In the genomic region with DNA sequence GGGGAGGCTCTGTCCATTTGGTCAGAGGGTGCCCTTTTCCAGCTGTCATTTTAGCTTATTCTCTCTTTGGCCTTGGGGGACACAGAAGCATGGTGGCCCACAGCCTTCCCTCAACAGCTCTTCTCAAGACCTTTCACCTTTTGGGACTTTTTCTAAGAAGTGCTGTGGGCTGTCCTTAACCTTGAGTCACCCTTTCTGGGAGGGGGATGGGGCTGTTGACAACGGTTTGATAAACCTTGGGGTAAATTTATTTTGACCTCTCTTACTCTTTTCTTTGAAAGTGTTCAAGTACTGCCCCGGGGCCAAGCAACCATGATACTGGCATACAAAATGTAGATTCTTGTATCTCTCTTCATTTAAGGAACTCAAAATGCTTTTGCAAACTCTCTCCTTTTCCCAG, we compare ENCODE assay signal across 14 cellular contexts. TPM values are rescaled to one million over a fixed set of nuclear protein-coding genes. Genes with fewer than 3 reads are reported as not detected.
DNase-seq lines count a peak whose midpoint lies in the region; ATAC-seq and TF ChIP-seq lines count a peak whose summit lies in the region.
"Had no signal": no experiment of that assay in that cellular context is flagged by ENCODE, and none has a peak within 500 bp of the region (broad histone marks: within the 10 kb centered on the region; RNA-seq: fewer than 3 reads in every experiment).

No MANE protein-coding gene starts in this region.

- no peak for TF ChIP-seq CTCF in heart right ventricle (IDR thresholded peaks at IDR 0.05)
- no peak for TF ChIP-seq CTCF in esophagus muscularis mucosa (IDR thresholded peaks at IDR 0.05)

- H3K9me3 ChIP-seq in heart right ventricle (no peaks in the 10 kb centered on the region), esophagus muscularis mucosa (no peaks in the 10 kb centered on the region)
- H3K9me3 ChIP-seq: lower lobe of right lung, right lobe of liver, tibial nerve had no signal

- no peak for TF ChIP-seq EP300 in esophagus muscularis mucosa (IDR thresholded peaks at IDR 0.05)

- WGBS in heart right ventricle, 2 donors = 40 to 42% methylated on average over 2 of the region's 2 CpGs
- WGBS in esophagus muscularis mucosa = 60% methylated on average over 2 of the region's 2 CpGs

- ATAC-seq in heart right ventricle = no peak
- no peak for ATAC-seq in left ventricle myocardium superior
- ATAC-seq in HG03571 (IDR thresholded peaks at IDR 0.05; ENCODE audit: unreplicated experiment) = no peak

- H3K4me1 ChIP-seq in heart right ventricle (peaks cover 22 to 87% (median 64%) of the 10 kb centered on the region in 9 donors), esophagus muscularis mucosa (peaks cover 59 to 84% (median 79%) of the 10 kb centered on the region in 4 donors)
- H3K4me1 ChIP-seq: right lobe of liver had no signal

- TF ChIP-seq POLR2A in esophagus muscularis mucosa (IDR thresholded peaks at IDR 0.05; ENCODE audit: low read depth) = no peak

- H3K36me3 ChIP-seq in heart right ventricle (peaks cover 0 to 45% (median 13%) of the 10 kb centered on the region in 9 donors), esophagus muscularis mucosa (peaks cover 16 to 47% (median 26%) of the 10 kb centered on the region in 4 donors)
- H3K36me3 ChIP-seq: right lobe of liver had no signal

- intact Hi-C loops in heart right ventricle (cut with DNase I) = loop anchor here (2.0 to 10.0 kb wide), 10 partner anchors 483 to 1076 kb away; no protein-coding TSS in a partner anchor
- intact Hi-C loops in left ventricle myocardium superior (cut with micrococcal nuclease) = loop anchor here (5.0 kb wide), 1 partner anchor 1031 kb away; no protein-coding TSS in a partner anchor
- intact Hi-C loops in esophagus muscularis mucosa (cut with DNase I) = loop anchor here (5.0 to 10.0 kb wide), 2 partner anchors 653 to 831 kb away; no protein-coding TSS in a partner anchor
- intact Hi-C loops in posterior vena cava (cut with DNase I) = loop anchor here in 1 of 2 donors (5.0 kb wide), 1 partner anchor 1031 kb away; no protein-coding TSS in a partner anchor

- H3K27me3 ChIP-seq in heart right ventricle = peaks cover 0 to 7% (median 0%) of the 10 kb centered on the region in 7 donors
- H3K27me3 ChIP-seq in esophagus muscularis mucosa = no peaks in the 10 kb centered on the region
- H3K27me3 ChIP-seq: foreskin keratinocyte, right lobe of liver, tibial nerve had no signal

- peak overlapping the region in 9 of 10 donors; percentile 0 to 92 (median 88) for H3K27ac ChIP-seq in heart right ventricle
- H3K27ac ChIP-seq in esophagus muscularis mucosa (replicated peaks in 1 of 4) = peak overlapping the region; percentile 77 to 94 (median 88)
- H3K27ac ChIP-seq: foreskin keratinocyte, lower lobe of right lung, right lobe of liver had no signal

- DNase-seq in heart right ventricle (no peak), left ventricle myocardium superior (no peak), esophagus muscularis mucosa (ENCODE audit: extremely low spot score) (no peak), posterior vena cava (ENCODE audit: low spot score) (peak; percentile 28), middle frontal gyrus (ENCODE audit: extremely low spot score, low spot score) (no peak)
- no peak for DNase-seq in stimulated activated CD4-positive, alpha-beta T cell treated with anti-CD3 and anti-CD28 coated beads, Interleukin-12 subunit alpha, Interleukin-12 subunit beta, amount 100 ng/mL, for 4 hours
- DNase-seq in activated CD8-positive, alpha-beta memory T cell treated with anti-CD3 and anti-CD28 coated beads, Interleukin-2, amount 50 U/mL, for 48 hours = no peak
- DNase-seq: NCI-H187 treated with DMSO at 0.1 percent for 48 hours had no signal

- H3K4me3 ChIP-seq in heart right ventricle = no peak overlapping the region
- no peak overlapping the region for H3K4me3 ChIP-seq in esophagus muscularis mucosa
- H3K4me3 ChIP-seq: lower lobe of right lung, right lobe of liver, tibial nerve had no signal

RNA-seq across cellular contexts. Expression of gene IGFBP5, which starts 13.7 kb away (rescaled TPM):
- total RNA-seq in heart right ventricle = 100 to 1,000 TPM; 107 to 267 (median 162) TPM
- polyA plus RNA-seq in heart right ventricle = 10 to 100 TPM; 67.1 to 70.6 TPM
- 156 TPM for total RNA-seq in left ventricle myocardium superior
- total RNA-seq in esophagus muscularis mucosa = 1,000 to 10,000 TPM in 1 of 4 donors, 100 to 1,000 TPM in 3; 547 to 1,471 (median 705) TPM
- total RNA-seq in posterior vena cava = 1,000 to 10,000 TPM in 1 of 2 donors, 100 to 1,000 TPM in 1; 466 to 1,458 TPM
- polyA plus RNA-seq: CD4-positive, CD25-positive, alpha-beta regulatory T cell had no signal

RNA-seq across cellular contexts. Expression of gene IGFBP2, which starts 48.5 kb away (rescaled TPM):
- total RNA-seq in heart right ventricle (100 to 1,000 TPM in 6 of 10 donors, 10 to 100 TPM in 4; 26.0 to 361 (median 109) TPM), left ventricle myocardium superior (50.7 TPM), esophagus muscularis mucosa (100 to 1,000 TPM; 188 to 446 (median 280) TPM), posterior vena cava (10 to 100 TPM; 37.9 to 54.8 TPM)
- polyA plus RNA-seq in heart right ventricle = 100 to 1,000 TPM in 1 of 2 donors, 10 to 100 TPM in 1; 75.4 to 171 TPM
- total RNA-seq: CD4-positive, CD25-positive, alpha-beta regulatory T cell had no signal
- polyA plus RNA-seq: CD4-positive, CD25-positive, alpha-beta regulatory T cell had no signal
